ENCODE assay signal across 21 cellular contexts in the genomic region with DNA sequence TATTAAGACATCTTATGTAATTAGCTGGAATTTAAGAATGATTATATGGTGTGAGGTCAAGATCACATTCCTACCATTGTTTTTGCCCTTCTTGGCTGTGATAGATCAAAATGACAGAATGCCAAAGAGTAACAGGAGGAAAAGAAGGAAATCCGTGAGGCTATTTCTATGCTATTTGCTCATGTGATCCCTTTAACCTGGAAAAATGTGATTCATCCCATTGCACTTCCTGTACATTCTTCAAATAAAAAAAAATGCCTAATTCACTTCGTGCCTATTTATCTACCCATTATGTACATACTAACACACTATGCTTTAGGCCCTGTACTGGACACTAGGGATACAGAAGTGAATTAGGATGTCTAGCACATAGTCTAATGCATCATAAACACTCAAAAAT.
A peak's percentile ranks its signal among the peaks of the same experiment; 100 is the strongest.
DNase-seq lines count a peak whose midpoint lies in the region; ATAC-seq and TF ChIP-seq lines count a peak whose summit lies in the region.
"Had no signal": no experiment of that assay in that cellular context is flagged by ENCODE, and none has a peak within 500 bp of the region (broad histone marks: within the 10 kb centered on the region; RNA-seq: fewer than 3 reads in every experiment).

No MANE protein-coding gene starts in this region.

- no peak for TF ChIP-seq CTCF in cardiac fibroblast (IDR thresholded peaks at IDR 0.05; ENCODE audit: low read depth, low read length)
- no peak for TF ChIP-seq CTCF in vagina (IDR thresholded peaks at IDR 0.05)

- H3K4me3 ChIP-seq in cardiac fibroblast (replicated peaks in 1 of 2; ENCODE audit: low read depth in 2 of 2, low read length in 2 of 2) (no peak overlapping the region), vagina (no peak overlapping the region)
- H3K4me3 ChIP-seq: skin epidermis, tibial nerve had no signal

- H3K36me3 ChIP-seq in vagina = no peaks in the 10 kb centered on the region
- H3K36me3 ChIP-seq: tibial nerve had no signal

- no peaks in the 10 kb centered on the region for H3K9me3 ChIP-seq in vagina
- H3K9me3 ChIP-seq: tibial nerve had no signal

- no peaks in the 10 kb centered on the region for H3K4me1 ChIP-seq in vagina
- H3K4me1 ChIP-seq: tibial nerve had no signal

- ATAC-seq in GM21717 (IDR thresholded peaks at IDR 0.05; ENCODE audit: unreplicated experiment) (no peak), HG03196 (IDR thresholded peaks at IDR 0.05; ENCODE audit: unreplicated experiment) (no peak)
- ATAC-seq: activated T-helper 17 cell treated with anti-CD3 and anti-CD28 coated beads, Interleukin-2, amount 50 U/mL, for 72 hours; left lobe of liver had no signal

- no peak for TF ChIP-seq POLR2A in vagina (IDR thresholded peaks at IDR 0.05)

- no peaks in the 10 kb centered on the region for H3K27me3 ChIP-seq in vagina
- H3K27me3 ChIP-seq: tibial nerve had no signal

- DNase-seq in EH (ENCODE audit: low read depth) (peak; percentile 71), NCI-H226 (peak; percentile 85), cardiac fibroblast (ENCODE audit: low read depth in 2 of 2) (peak; percentile 75 to 82), kidney tubule cell (ENCODE audit: low spot score) (peak; percentile 76), vagina (ENCODE audit: extremely low spot score in 2 of 2) (no peak), NOMO-1 treated with DMSO at 0.1 percent for 48 hours (lab: John Stamatoyannopoulos, UW; ENCODE audit: unreplicated experiment) (no peak)
- DNase-seq: activated CD4-positive, alpha-beta T cell treated with anti-CD3 and anti-CD28 coated beads, Interleukin-2, amount 10 ng/mL, durations not matched to agents 7 days and 5 days; activated naive CD8-positive, alpha-beta T cell treated with anti-CD3 and anti-CD28 coated beads for 36 hours; CD8-positive, alpha-beta memory T cell; dermis blood vessel endothelial cell; DND-41; SIG-M5; stimulated activated CD4-positive, alpha-beta T cell treated with anti-CD3 and anti-CD28 coated beads, Interleukin-2, amount 100 ng/mL, for 24 hours; stimulated activated naive CD4-positive, alpha-beta T cell treated with Interleukin-2 at 50 U/mL for 16 hours had no signal

- intact Hi-C loops in vagina (cut with DNase I) = no loop called here

- H3K27ac ChIP-seq in vagina = no peak overlapping the region
- H3K27ac ChIP-seq: HL-60, skin epidermis, tibial nerve had no signal

Comparison
In these comparisons a context has a peak if more than half of its experiments do, and no peak if none do; other contexts are left out.
1. DNase-seq: peak in EH (single experiment), NCI-H226 (single experiment), cardiac fibroblast (2 of 2) and kidney tubule cell (single experiment); none in vagina (0 of 2) and NOMO-1 treated with DMSO at 0.1 percent for 48 hours (single experiment).